Comparison of ENCODE assay signal across 8 cellular contexts in genomic region chr3:121748638-121749275, GRCh38. TPM values are rescaled to one million over a fixed set of nuclear protein-coding genes. Genes with fewer than 3 reads are reported as not detected.
DNase-seq lines count a peak whose midpoint lies in the region; ATAC-seq and TF ChIP-seq lines count a peak whose summit lies in the region.

No MANE protein-coding gene starts in this region.

- H3K9me3 ChIP-seq in CD4-positive, alpha-beta memory T cell (ENCODE audit: control insufficient read depth in 1 of 2, low read length in 2 of 2): no peaks in the 10 kb centered on the region
- H3K9me3 ChIP-seq in breast epithelium: no peaks in the 10 kb centered on the region
- H3K9me3 ChIP-seq in testis: no peaks in the 10 kb centered on the region

- H3K27me3 ChIP-seq in CD4-positive, alpha-beta memory T cell (ENCODE audit: insufficient read depth, low read length): no peaks in the 10 kb centered on the region
- H3K27me3 ChIP-seq in breast epithelium (no peaks in the 10 kb centered on the region), layer of hippocampus (ENCODE audit: control insufficient read depth, insufficient read depth, low read length) (no peaks in the 10 kb centered on the region), testis (no peaks in the 10 kb centered on the region)

- WGBS in testis, 2 donors: 0 to 1% methylated on average over 12 to 18 of the region's 18 CpGs

- H3K4me1 Mint-ChIP-seq in CD4-positive, alpha-beta memory T cell: peaks cover 8 to 10% (median 9%) of the 10 kb centered on the region in 4 donors

- H3K27ac ChIP-seq in CD4-positive, alpha-beta memory T cell (ENCODE audit: low read depth, low read length): peak overlapping the region; percentile 99
- peak overlapping the region; percentile 98 to 99 for H3K27ac ChIP-seq in breast epithelium
- H3K27ac ChIP-seq in layer of hippocampus (ENCODE audit: low read depth, low read length): peak overlapping the region; percentile 63
- peak overlapping the region; percentile 94 to 97 for H3K27ac ChIP-seq in testis

- TF ChIP-seq POLR2A in breast epithelium (IDR thresholded peaks at IDR 0.05) (no peak), testis (IDR thresholded peaks at IDR 0.05) (no peak)

- DNase-seq in CD4-positive, alpha-beta memory T cell: peak in 3 of 5 donors; percentile 13 to 32 (median 15)
- DNase-seq in LNCaP clone FGC (ENCODE audit: low read depth): peak; percentile 65
- DNase-seq in breast epithelium (ENCODE audit: low spot score in 2 of 2): no peak
- peak; percentile 83 for DNase-seq in testis
- no peak for DNase-seq in activated effector memory CD4-positive, alpha-beta T cell treated with anti-CD3 and anti-CD28 coated beads, Interleukin-2, amount 50 U/mL, for 16 hours

- POLR2A ChIA-PET in CD4-positive, alpha-beta memory T cell (lab: Charles Lee; ENCODE audit: partially characterized antibody): interaction anchor here (0.7 to 2.7 kb wide), 12 partner anchors 13 to 1045 kb away, joined by 3 to 33 read pairs (median 4); partner anchors contain the start of genes EAF2, FAM162A, HCLS1 and HSPBAP1

- H3K36me3 ChIP-seq in CD4-positive, alpha-beta memory T cell (ENCODE audit: insufficient read depth, low read length): no peaks in the 10 kb centered on the region
- H3K36me3 ChIP-seq in breast epithelium (no peaks in the 10 kb centered on the region), testis (ENCODE audit: low read depth, missing control alignments) (no peaks in the 10 kb centered on the region)

- no peak overlapping the region for H3K27ac Mint-ChIP-seq in CD4-positive, alpha-beta memory T cell

- TF ChIP-seq CTCF in LNCaP clone FGC (IDR thresholded peaks at IDR 0.05; ENCODE audit: control insufficient read depth, extremely low read depth, insufficient read depth) (no peak), breast epithelium (IDR thresholded peaks at IDR 0.05) (no peak), testis (IDR thresholded peaks at IDR 0.05) (no peak)

- no peaks in the 10 kb centered on the region for H3K36me3 Mint-ChIP-seq in CD4-positive, alpha-beta memory T cell

- H3K27me3 Mint-ChIP-seq in CD4-positive, alpha-beta memory T cell: peaks cover 6 to 7% of the 10 kb centered on the region in 2 donors

- H3K4me3 Mint-ChIP-seq in CD4-positive, alpha-beta memory T cell: no peak overlapping the region

- H3K4me1 ChIP-seq in CD4-positive, alpha-beta memory T cell (ENCODE audit: insufficient read depth, low read length): peaks cover 34% of the 10 kb centered on the region
- H3K4me1 ChIP-seq in breast epithelium: peaks cover 0 to 17% of the 10 kb centered on the region in 2 donors
- peaks cover 20% of the 10 kb centered on the region for H3K4me1 ChIP-seq in testis

- CTCF ChIA-PET in CD4-positive, alpha-beta memory T cell (lab: Charles Lee; ENCODE audit: partially characterized antibody): interaction anchor here (1.1 to 1.8 kb wide), 3 partner anchors 11 to 88 kb away, joined by 4 to 7 read pairs (median 5); partner anchors contain the start of gene HCLS1

- ATAC-seq in GM21390 (IDR thresholded peaks at IDR 0.05; ENCODE audit: unreplicated experiment): peak; percentile 17
- ATAC-seq in HG03439 (IDR thresholded peaks at IDR 0.05; ENCODE audit: unreplicated experiment): no peak

- H3K4me3 ChIP-seq in CD4-positive, alpha-beta memory T cell (ENCODE audit: low read length in 2 of 2): peak overlapping the region; percentile 75 to 86
- H3K4me3 ChIP-seq in LNCaP clone FGC (ENCODE audit: low read depth, low read length) (peak overlapping the region; percentile 86), breast epithelium (peak overlapping the region; percentile 75 to 89 (median 86)), testis (peak overlapping the region; percentile 95 to 100)

- intact Hi-C loops in CD4-positive, alpha-beta memory T cell (cut with micrococcal nuclease): loop anchor here (1.0 to 10.0 kb wide), 10 partner anchors 87 to 1837 kb away; partner anchors contain the start of genes EAF2, FAM162A, GSK3B and HACD2
- intact Hi-C loops in breast epithelium (cut with DNase I; ENCODE audit: low total_unique reads): no loop called here
- intact Hi-C loops in testis (cut with DNase I; ENCODE audit: low total_unique reads): no loop called here

- no peaks in the 10 kb centered on the region for H3K9me3 Mint-ChIP-seq in CD4-positive, alpha-beta memory T cell

RNA-seq across cellular contexts. Expression of gene GOLGB1, which starts 0.8 kb away (rescaled TPM):
- total RNA-seq in CD4-positive, alpha-beta memory T cell: 10 to 100 TPM; 45.7 to 49.3 TPM
- 10 to 100 TPM in 1 of 2 donors, 1 to 10 TPM in 1; 1.3 to 19.0 TPM for polyA plus RNA-seq in CD4-positive, alpha-beta memory T cell
- 100 to 1,000 TPM in 1 of 3 donors, 10 to 100 TPM in 2; 95.4 to 106 (median 95.4) TPM for total RNA-seq in breast epithelium
- total RNA-seq in testis: 10 to 100 TPM; 72.3 to 72.5 TPM
- 11.5 TPM for polyA plus RNA-seq in testis (ENCODE audit: insufficient read depth, low read depth, low replicate concordance)

Comparison
In these comparisons a context has a peak if more than half of its experiments do, and no peak if none do; other contexts are left out.
1. DNase-seq: peak in CD4-positive, alpha-beta memory T cell (3 of 5), LNCaP clone FGC (single experiment) and testis (single experiment); none in breast epithelium (0 of 2) and activated effector memory CD4-positive, alpha-beta T cell treated with anti-CD3 and anti-CD28 coated beads, Interleukin-2, amount 50 U/mL, for 16 hours (single experiment).
2. Peak in every context shown above with its lines, with median percentiles within 50 percentile points of each other: H3K27ac ChIP-seq and H3K4me3 ChIP-seq.